20 cellular contexts compared by ENCODE assay signal in the genomic region with DNA sequence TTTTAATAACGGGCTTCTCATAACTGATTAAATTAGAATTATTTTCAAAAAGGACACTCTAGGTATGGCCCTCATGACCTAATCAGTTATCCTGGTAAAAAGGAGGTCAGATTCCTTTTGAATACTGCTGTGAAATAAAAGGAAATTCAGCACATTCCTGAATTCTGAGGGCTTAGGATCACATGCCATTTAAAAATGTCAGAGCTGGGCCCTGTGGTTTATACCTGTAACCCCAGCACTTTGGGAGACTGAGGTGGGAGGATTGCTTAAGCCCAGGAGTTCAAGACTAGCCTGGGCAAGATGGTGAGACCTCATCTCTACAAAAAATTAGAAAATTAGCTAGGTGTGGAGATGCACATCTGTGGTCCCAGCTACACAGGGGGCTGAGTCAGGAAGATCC. TPM values are rescaled to one million over a fixed set of nuclear protein-coding genes. Genes with fewer than 3 reads are reported as not detected.
"Had no signal": no experiment of that assay in that cellular context is flagged by ENCODE, and none has a peak within 500 bp of the region (broad histone marks: within the 10 kb centered on the region; RNA-seq: fewer than 3 reads in every experiment).

No MANE protein-coding gene starts in this region.

- H3K4me1 ChIP-seq: testis, upper lobe of right lung had no signal

- H3K4me3 Mint-ChIP-seq: activated CD4-positive, alpha-beta T cell treated with anti-CD3 and anti-CD28 coated beads for 36 hours; activated CD8-positive, alpha-beta T cell treated with anti-CD3 and anti-CD28 coated beads for 36 hours; activated naive CD8-positive, alpha-beta T cell treated with anti-CD3 and anti-CD28 coated beads, Interleukin-2, amount 10 ng/mL, durations not matched to agents 7 days and 5 days; endodermal cell; immature natural killer cell; nephron progenitor cell; stimulated activated naive CD8-positive, alpha-beta T cell treated with anti-CD3 and anti-CD28 coated beads, Interleukin-15, Interleukin-2, amounts not matched to agents 100 ng/mL and 50 ng/mL, for 24 hours; T-cell had no signal

- H3K4me1 Mint-ChIP-seq: activated naive CD8-positive, alpha-beta T cell treated with anti-CD3 and anti-CD28 coated beads, Interleukin-2, amount 10 ng/mL, durations not matched to agents 7 days and 5 days; immature natural killer cell; nephron progenitor cell; T-cell had no signal

- H3K27me3 Mint-ChIP-seq: activated CD8-positive, alpha-beta T cell treated with anti-CD3 and anti-CD28 coated beads for 36 hours; stimulated activated naive CD8-positive, alpha-beta T cell treated with anti-CD3 and anti-CD28 coated beads, Interleukin-15, Interleukin-2, amounts not matched to agents 100 ng/mL and 50 ng/mL, for 24 hours had no signal

- ATAC-seq: activated CD4-positive, alpha-beta T cell treated with anti-CD3 and anti-CD28 coated beads for 36 hours; activated CD8-positive, alpha-beta T cell treated with anti-CD3 and anti-CD28 coated beads for 36 hours; esophagus mucosa; left lobe of liver; upper lobe of right lung had no signal

- H3K27me3 ChIP-seq: testis, upper lobe of right lung had no signal

- DNase-seq: activated CD4-positive, alpha-beta T cell treated with anti-CD3 and anti-CD28 coated beads for 36 hours; activated CD8-positive, alpha-beta memory T cell treated with anti-CD3 and anti-CD28 coated beads, Interleukin-2, amount 50 U/mL, for 4 hours; activated CD8-positive, alpha-beta T cell treated with anti-CD3 and anti-CD28 coated beads for 36 hours; activated naive CD8-positive, alpha-beta T cell treated with anti-CD3 and anti-CD28 coated beads, Interleukin-2, amount 10 ng/mL, durations not matched to agents 7 days and 5 days; aorta; caudate nucleus; endodermal cell; glutamatergic neuron; immature natural killer cell; nephron progenitor cell; stimulated activated CD4-positive, alpha-beta T cell treated with anti-CD3 and anti-CD28 coated beads, Interleukin-4, amount 100 ng/mL, for 1 hour; stimulated activated CD8-positive, alpha-beta memory T cell treated with anti-CD3 and anti-CD28 coated beads, Interleukin-4, amount 100 ng/mL, for 48 hours; T-cell; T1000; testis; upper lobe of right lung had no signal

- H3K27ac ChIP-seq: testis, upper lobe of right lung had no signal

- H3K9me3 ChIP-seq: testis, upper lobe of right lung had no signal

- H3K9me3 Mint-ChIP-seq: activated CD8-positive, alpha-beta T cell treated with anti-CD3 and anti-CD28 coated beads for 36 hours; activated naive CD8-positive, alpha-beta T cell treated with anti-CD3 and anti-CD28 coated beads, Interleukin-2, amount 10 ng/mL, durations not matched to agents 7 days and 5 days; immature natural killer cell; nephron progenitor cell; stimulated activated naive CD8-positive, alpha-beta T cell treated with anti-CD3 and anti-CD28 coated beads, Interleukin-15, Interleukin-2, amounts not matched to agents 100 ng/mL and 50 ng/mL, for 24 hours; T-cell had no signal

- H3K4me3 ChIP-seq: testis, upper lobe of right lung had no signal

- H3K36me3 Mint-ChIP-seq: activated naive CD8-positive, alpha-beta T cell treated with anti-CD3 and anti-CD28 coated beads, Interleukin-2, amount 10 ng/mL, durations not matched to agents 7 days and 5 days; immature natural killer cell; T-cell had no signal

- H3K27ac Mint-ChIP-seq: activated CD4-positive, alpha-beta T cell treated with anti-CD3 and anti-CD28 coated beads for 36 hours; activated CD8-positive, alpha-beta T cell treated with anti-CD3 and anti-CD28 coated beads for 36 hours; activated naive CD8-positive, alpha-beta T cell treated with anti-CD3 and anti-CD28 coated beads, Interleukin-2, amount 10 ng/mL, durations not matched to agents 7 days and 5 days; endodermal cell; immature natural killer cell; nephron progenitor cell; stimulated activated naive CD8-positive, alpha-beta T cell treated with anti-CD3 and anti-CD28 coated beads, Interleukin-15, Interleukin-2, amounts not matched to agents 100 ng/mL and 50 ng/mL, for 24 hours; T-cell had no signal

RNA-seq across cellular contexts. Expression of gene MSH4, which starts 28.7 kb away (rescaled TPM):
- total RNA-seq: mesenteric fat pad had no signal
- polyA plus RNA-seq: immature natural killer cell had no signal
